In genomic region chr6:159762681-159763293, GRCh38 we compare ENCODE assay signal across 8 cellular contexts. TPM values are rescaled to one million over a fixed set of nuclear protein-coding genes. Genes with fewer than 3 reads are reported as not detected.
DNase-seq lines count a peak whose midpoint lies in the region; ATAC-seq and TF ChIP-seq lines count a peak whose summit lies in the region.

No MANE protein-coding gene starts in this region.

- DNase-seq in NB4 (ENCODE audit: low read depth) (peak; percentile 48), kidney epithelial cell (ENCODE audit: low read depth) (no peak), DMS153 (lab: John Stamatoyannopoulos, UW) (no peak)

- H3K9me3 Mint-ChIP-seq in brain, result peaks cover 0 to 2% (median 0%) of the 10 kb centered on the region in 5 experiments
- H3K9me3 Mint-ChIP-seq in stimulated activated memory B cell treated with anti-CD40 and anti-IgM and Interleukin-4, amounts not matched to agents 10 μg/mL and 1 μg/mL and 100 μg/mL, for 72 hours, result no peaks in the 10 kb centered on the region

- TF ChIP-seq CTCF in C4-2B (conservative IDR thresholded peaks at IDR 0.05) (no peak), NB4 (IDR thresholded peaks at IDR 0.05; ENCODE audit: low read depth, low read length) (no peak), brain (conservative IDR thresholded peaks at IDR 0.05) (no peak), kidney epithelial cell (IDR thresholded peaks at IDR 0.05; ENCODE audit: insufficient read depth, low read length, poor library complexity, severe bottlenecking) (no peak)

- H3K4me1 Mint-ChIP-seq in brain, result peaks cover 56% of the 10 kb centered on the region
- peaks cover 30% of the 10 kb centered on the region for H3K4me1 Mint-ChIP-seq in stimulated activated memory B cell treated with anti-CD40 and anti-IgM and Interleukin-4, amounts not matched to agents 10 μg/mL and 1 μg/mL and 100 μg/mL, for 72 hours

- H3K36me3 Mint-ChIP-seq in brain, result peaks cover 58% of the 10 kb centered on the region
- peaks cover 37% of the 10 kb centered on the region for H3K36me3 Mint-ChIP-seq in stimulated activated memory B cell treated with anti-CD40 and anti-IgM and Interleukin-4, amounts not matched to agents 10 μg/mL and 1 μg/mL and 100 μg/mL, for 72 hours

- H3K27ac Mint-ChIP-seq in brain, result peak overlapping the region; percentile 96 to 99 (median 99)
- peak overlapping the region; percentile 98 for H3K27ac Mint-ChIP-seq in stimulated activated memory B cell treated with anti-CD40 and anti-IgM and Interleukin-4, amounts not matched to agents 10 μg/mL and 1 μg/mL and 100 μg/mL, for 72 hours

- H3K36me3 ChIP-seq in kidney epithelial cell (ENCODE audit: control insufficient read depth, insufficient read depth, low read length), result peaks cover 4% of the 10 kb centered on the region

- peak overlapping the region; percentile 90 to 98 (median 95) for H3K4me3 Mint-ChIP-seq in brain
- peak overlapping the region; percentile 96 for H3K4me3 Mint-ChIP-seq in stimulated activated memory B cell treated with anti-CD40 and anti-IgM and Interleukin-4, amounts not matched to agents 10 μg/mL and 1 μg/mL and 100 μg/mL, for 72 hours

- H3K27ac ChIP-seq in C4-2B, result peak overlapping the region; percentile 87

- peak overlapping the region; percentile 88 for H3K4me3 ChIP-seq in NB4 (ENCODE audit: low read depth, low read length)
- H3K4me3 ChIP-seq in kidney epithelial cell (ENCODE audit: low read depth, low read length), result peak overlapping the region; percentile 63

- no peaks in the 10 kb centered on the region for H3K27me3 ChIP-seq in kidney epithelial cell (ENCODE audit: control insufficient read depth, insufficient read depth, low read length)

- TF ChIP-seq POLR2A in NB4 (IDR thresholded peaks at IDR 0.05; ENCODE audit: extremely low read depth, insufficient read length), result no peak

- ATAC-seq in GM21367 (IDR thresholded peaks at IDR 0.05; ENCODE audit: unreplicated experiment) (peak; percentile 6), GM18520 (IDR thresholded peaks at IDR 0.05; ENCODE audit: unreplicated experiment) (no peak)
- peak; percentile 28 for ATAC-seq in stimulated activated memory B cell treated with anti-CD40 and anti-IgM and Interleukin-4, amounts not matched to agents 10 μg/mL and 1 μg/mL and 100 μg/mL, for 72 hours

- H3K27me3 Mint-ChIP-seq in brain, result peaks cover 5% of the 10 kb centered on the region
- H3K27me3 Mint-ChIP-seq in stimulated activated memory B cell treated with anti-CD40 and anti-IgM and Interleukin-4, amounts not matched to agents 10 μg/mL and 1 μg/mL and 100 μg/mL, for 72 hours, result no peaks in the 10 kb centered on the region

RNA-seq across cellular contexts. Expression of gene ACAT2, which starts 0.9 kb away (rescaled TPM):
- polyA plus RNA-seq in brain (ENCODE audit: insufficient read depth, low read depth, low replicate concordance), result 72.9 TPM
- total RNA-seq in kidney epithelial cell, result 26.6 and 34.1 TPM in 2 replicates

RNA-seq across cellular contexts. Expression of gene TCP1, which starts 26.6 kb away (rescaled TPM):
- polyA plus RNA-seq in brain (ENCODE audit: insufficient read depth, low read depth, low replicate concordance), result 432 TPM
- total RNA-seq in kidney epithelial cell, result 209 and 213 TPM in 2 replicates

RNA-seq across cellular contexts. Expression of gene MRPL18, which starts 27.5 kb away (rescaled TPM):
- 105 TPM for polyA plus RNA-seq in brain (ENCODE audit: insufficient read depth, low read depth, low replicate concordance)
- total RNA-seq in kidney epithelial cell, result 82.7 and 98.9 TPM in 2 replicates

RNA-seq across cellular contexts. Expression of gene WTAP, which starts 35.5 kb away (rescaled TPM):
- polyA plus RNA-seq in brain (ENCODE audit: insufficient read depth, low read depth, low replicate concordance), result 65.7 TPM
- 86.9 and 88.3 TPM in 2 replicates for total RNA-seq in kidney epithelial cell

RNA-seq across cellular contexts. Expression of gene PNLDC1, which starts 37.3 kb away (rescaled TPM):
- 0.36 TPM for polyA plus RNA-seq in brain (ENCODE audit: insufficient read depth, low read depth, low replicate concordance)
- total RNA-seq in kidney epithelial cell, result not detected in 2 replicates
